In genomic region chr4:147794787-147795413, GRCh38 we compare ENCODE assay signal across 11 cellular contexts.
DNase-seq lines count a peak whose midpoint lies in the region; ATAC-seq, FAIRE-seq and TF ChIP-seq lines count a peak whose summit lies in the region.
"Had no signal": no experiment of that assay in that cellular context is flagged by ENCODE, and none has a peak within 500 bp of the region (broad histone marks: within the 10 kb centered on the region; RNA-seq: fewer than 3 reads in every experiment).

No MANE protein-coding gene starts in this region.

- H3K27me3 Mint-ChIP-seq in activated T-helper 1 cell treated with anti-CD3 and anti-CD28 coated beads, Interleukin-12 subunit alpha, Interleukin-12 subunit beta, Interleukin-2, Interleukin-4 antibody, amounts not matched to agents 30 ng/mL and 10 ng/mL and 1 ng/mL, durations not matched to agents 14 hours and 24 hours and 36 hours (ENCODE audit: insufficient read depth): no peaks in the 10 kb centered on the region

- H3K36me3 Mint-ChIP-seq in activated T-helper 1 cell treated with anti-CD3 and anti-CD28 coated beads, Interleukin-12 subunit alpha, Interleukin-12 subunit beta, Interleukin-2, Interleukin-4 antibody, amounts not matched to agents 30 ng/mL and 10 ng/mL and 1 ng/mL, durations not matched to agents 14 hours and 24 hours and 36 hours (ENCODE audit: low read depth): peaks cover 12% of the 10 kb centered on the region

- H3K4me3 Mint-ChIP-seq in activated T-helper 1 cell treated with anti-CD3 and anti-CD28 coated beads, Interleukin-12 subunit alpha, Interleukin-12 subunit beta, Interleukin-2, Interleukin-4 antibody, amounts not matched to agents 30 ng/mL and 10 ng/mL and 1 ng/mL, durations not matched to agents 14 hours and 24 hours and 36 hours: peak overlapping the region; percentile 61

- ATAC-seq in GM19455 (IDR thresholded peaks at IDR 0.05; ENCODE audit: unreplicated experiment) (peak; percentile 69), HG03060 (IDR thresholded peaks at IDR 0.05; ENCODE audit: low read depth, unreplicated experiment) (peak; percentile 78), esophagus mucosa (no peak), left ventricle myocardium superior (no peak)

- H3K27ac Mint-ChIP-seq in activated T-helper 1 cell treated with anti-CD3 and anti-CD28 coated beads, Interleukin-12 subunit alpha, Interleukin-12 subunit beta, Interleukin-2, Interleukin-4 antibody, amounts not matched to agents 30 ng/mL and 10 ng/mL and 1 ng/mL, durations not matched to agents 14 hours and 24 hours and 36 hours: peak overlapping the region; percentile 80

- no peaks in the 10 kb centered on the region for H3K9me3 Mint-ChIP-seq in activated T-helper 1 cell treated with anti-CD3 and anti-CD28 coated beads, Interleukin-12 subunit alpha, Interleukin-12 subunit beta, Interleukin-2, Interleukin-4 antibody, amounts not matched to agents 30 ng/mL and 10 ng/mL and 1 ng/mL, durations not matched to agents 14 hours and 24 hours and 36 hours

- FAIRE-seq in GM12891 (lab: Jason Lieb, UNC): peak; percentile 38

- intact Hi-C loops in activated T-helper 1 cell treated with anti-CD3 and anti-CD28 coated beads, Interleukin-12 subunit alpha, Interleukin-12 subunit beta, Interleukin-2, Interleukin-4 antibody, amounts not matched to agents 30 ng/mL and 10 ng/mL and 1 ng/mL, durations not matched to agents 14 hours and 24 hours and 36 hours (cut with micrococcal nuclease): loop anchor here (1.0 to 5.0 kb wide), 6 partner anchors 14 to 1343 kb away; partner anchors contain the start of gene NR3C2
- intact Hi-C loops in left ventricle myocardium superior (cut with micrococcal nuclease): no loop called here

- DNase-seq in GM12891 (ENCODE audit: insufficient read length, low spot score): no peak
- DNase-seq in activated T-helper 1 cell treated with anti-CD3 and anti-CD28 coated beads, Interleukin-12 subunit alpha, Interleukin-12 subunit beta, Interleukin-2, Interleukin-4 antibody, amounts not matched to agents 30 ng/mL and 10 ng/mL and 1 ng/mL, durations not matched to agents 14 hours and 24 hours and 36 hours (ENCODE audit: low spot score): no peak
- DNase-seq in left ventricle myocardium superior: no peak
- no peak for DNase-seq in SIG-M5 (lab: John Stamatoyannopoulos, UW)
- DNase-seq in activated CD4-positive, CD25-positive, alpha-beta regulatory T cell (lab: John Stamatoyannopoulos, UW): no peak
- DNase-seq: NCI-H2171 treated with DMSO at 0.1 percent for 48 hours; stimulated activated CD4-positive, alpha-beta T cell treated with anti-CD3 and anti-CD28 coated beads, Interleukin-15, amount 100 ng/mL, for 24 hours; T-helper 9 cell had no signal

- no peak for TF ChIP-seq POLR2A in GM12891 (IDR thresholded peaks at IDR 0.05; ENCODE audit: low read depth, low read length)

- peaks cover 69% of the 10 kb centered on the region for H3K4me1 Mint-ChIP-seq in activated T-helper 1 cell treated with anti-CD3 and anti-CD28 coated beads, Interleukin-12 subunit alpha, Interleukin-12 subunit beta, Interleukin-2, Interleukin-4 antibody, amounts not matched to agents 30 ng/mL and 10 ng/mL and 1 ng/mL, durations not matched to agents 14 hours and 24 hours and 36 hours (ENCODE audit: low read depth)

TF ChIP-seq in GM12891, 5 proteins besides CTCF, POLR2A, EP300 and RAD21:
- TF ChIP-seq POU2F2 (IDR thresholded peaks at IDR 0.05; ENCODE audit: low read depth, low read length) (no peak), SPI1 (IDR thresholded peaks at IDR 0.05; ENCODE audit: low read depth, low read length) (peak; percentile 78)

Comparison
In these comparisons a context has a peak if more than half of its experiments do, and no peak if none do; other contexts are left out.
1. ATAC-seq: peak in GM19455 (single experiment) and HG03060 (single experiment); none in esophagus mucosa (single experiment) and left ventricle myocardium superior (single experiment).